ENCODE assay signal across 1 cellular context in the genomic region with DNA sequence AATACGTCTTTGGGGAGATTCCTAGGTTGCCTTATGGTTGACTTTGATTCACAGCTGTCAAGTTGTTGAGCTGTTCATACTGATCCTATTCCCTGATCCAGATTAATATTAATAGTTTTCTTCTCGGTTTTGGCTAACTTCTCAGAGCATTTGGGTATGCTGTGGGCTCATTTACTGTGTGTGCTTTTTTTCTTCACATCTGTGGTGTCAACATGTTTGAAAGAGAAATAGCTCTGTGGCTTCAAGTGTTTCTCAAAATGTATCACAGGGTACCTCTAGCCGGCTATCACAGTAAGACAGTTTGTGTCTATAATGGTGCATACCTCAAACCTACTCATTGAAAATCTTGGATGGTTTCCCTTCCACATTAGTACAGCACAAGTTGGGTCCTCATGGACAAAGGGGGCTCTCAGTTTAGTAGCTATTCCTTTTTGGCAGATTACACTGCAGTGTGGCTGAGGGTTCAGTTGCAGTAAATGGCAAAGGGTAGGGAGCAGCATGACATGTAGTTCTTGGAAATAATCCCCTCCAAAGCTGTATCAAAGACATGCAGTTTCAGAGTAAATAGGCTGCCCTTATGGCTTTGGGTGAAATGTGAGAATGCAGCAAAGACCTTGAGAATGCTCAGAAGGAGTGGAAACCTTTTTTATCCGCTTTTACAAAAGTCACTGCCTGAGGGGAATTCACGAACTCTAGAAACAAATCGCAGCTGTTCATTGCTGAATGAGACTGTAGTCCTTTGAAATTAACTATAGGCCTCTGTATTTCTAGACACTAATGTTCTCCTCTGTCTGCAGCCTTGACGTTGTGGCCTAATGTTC.
TF ChIP-seq lines count a peak whose summit lies in the region.

No MANE protein-coding gene starts in this region.

TF ChIP-seq in GM12878, 131 proteins besides CTCF, POLR2A, EP300 and RAD21 (continued from another document and continues in another):
- no peak for TF ChIP-seq SP1 (IDR thresholded peaks at IDR 0.05; ENCODE audit: low read depth, low read length)
- no peak for TF ChIP-seq RCOR1 (conservative IDR thresholded peaks at IDR 0.05; ENCODE audit: low read depth, low read length)
- no peak for TF ChIP-seq YBX1 (IDR thresholded peaks at IDR 0.05)
- TF ChIP-seq FOS (IDR thresholded peaks at IDR 0.05; ENCODE audit: borderline replicate concordance, extremely low read depth, insufficient read length) = no peak
- no peak for TF ChIP-seq MEF2A (IDR thresholded peaks at IDR 0.05; ENCODE audit: insufficient read depth, low read depth, low read length)
- 0 out of 2 replicates have a peak, but pooled peaks have one; percentile 38 for TF ChIP-seq SMAD5 (IDR thresholded peaks at IDR 0.05; ENCODE audit: low read depth)
- TF ChIP-seq, protein P1, sequence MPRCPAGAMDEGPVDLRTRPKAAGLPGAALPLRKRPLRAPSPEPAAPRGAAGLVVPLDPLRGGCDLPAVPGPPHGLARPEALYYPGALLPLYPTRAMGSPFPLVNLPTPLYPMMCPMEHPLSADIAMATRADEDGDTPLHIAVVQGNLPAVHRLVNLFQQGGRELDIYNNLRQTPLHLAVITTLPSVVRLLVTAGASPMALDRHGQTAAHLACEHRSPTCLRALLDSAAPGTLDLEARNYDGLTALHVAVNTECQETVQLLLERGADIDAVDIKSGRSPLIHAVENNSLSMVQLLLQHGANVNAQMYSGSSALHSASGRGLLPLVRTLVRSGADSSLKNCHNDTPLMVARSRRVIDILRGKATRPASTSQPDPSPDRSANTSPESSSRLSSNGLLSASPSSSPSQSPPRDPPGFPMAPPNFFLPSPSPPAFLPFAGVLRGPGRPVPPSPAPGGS (IDR thresholded peaks at IDR 0.05; ENCODE audit: borderline replicate concordance, insufficient read depth, low read depth, low read length, poor library complexity, severe bottlenecking) = no peak
- TF ChIP-seq, protein P2, sequence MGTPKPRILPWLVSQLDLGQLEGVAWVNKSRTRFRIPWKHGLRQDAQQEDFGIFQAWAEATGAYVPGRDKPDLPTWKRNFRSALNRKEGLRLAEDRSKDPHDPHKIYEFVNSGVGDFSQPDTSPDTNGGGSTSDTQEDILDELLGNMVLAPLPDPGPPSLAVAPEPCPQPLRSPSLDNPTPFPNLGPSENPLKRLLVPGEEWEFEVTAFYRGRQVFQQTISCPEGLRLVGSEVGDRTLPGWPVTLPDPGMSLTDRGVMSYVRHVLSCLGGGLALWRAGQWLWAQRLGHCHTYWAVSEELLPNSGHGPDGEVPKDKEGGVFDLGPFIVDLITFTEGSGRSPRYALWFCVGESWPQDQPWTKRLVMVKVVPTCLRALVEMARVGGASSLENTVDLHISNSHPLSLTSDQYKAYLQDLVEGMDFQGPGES (IDR thresholded peaks at IDR 0.05) = no peak
- TF ChIP-seq ZNF217 (IDR thresholded peaks at IDR 0.05) = no peak
- TF ChIP-seq KLF5 (IDR thresholded peaks at IDR 0.05; ENCODE audit: partially characterized antibody) = no peak
- TF ChIP-seq RUNX3 (IDR thresholded peaks at IDR 0.05; ENCODE audit: low read length) = peak; percentile 86
- TF ChIP-seq, protein P3, sequence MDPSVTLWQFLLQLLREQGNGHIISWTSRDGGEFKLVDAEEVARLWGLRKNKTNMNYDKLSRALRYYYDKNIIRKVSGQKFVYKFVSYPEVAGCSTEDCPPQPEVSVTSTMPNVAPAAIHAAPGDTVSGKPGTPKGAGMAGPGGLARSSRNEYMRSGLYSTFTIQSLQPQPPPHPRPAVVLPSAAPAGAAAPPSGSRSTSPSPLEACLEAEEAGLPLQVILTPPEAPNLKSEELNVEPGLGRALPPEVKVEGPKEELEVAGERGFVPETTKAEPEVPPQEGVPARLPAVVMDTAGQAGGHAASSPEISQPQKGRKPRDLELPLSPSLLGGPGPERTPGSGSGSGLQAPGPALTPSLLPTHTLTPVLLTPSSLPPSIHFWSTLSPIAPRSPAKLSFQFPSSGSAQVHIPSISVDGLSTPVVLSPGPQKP (IDR thresholded peaks at IDR 0.05; ENCODE audit: low read depth, low read length) = no peak
- peak; percentile 57; the same call in 1 of the 2 replicates for TF ChIP-seq JUNB (IDR thresholded peaks at IDR 0.05)
- TF ChIP-seq, protein P4, sequence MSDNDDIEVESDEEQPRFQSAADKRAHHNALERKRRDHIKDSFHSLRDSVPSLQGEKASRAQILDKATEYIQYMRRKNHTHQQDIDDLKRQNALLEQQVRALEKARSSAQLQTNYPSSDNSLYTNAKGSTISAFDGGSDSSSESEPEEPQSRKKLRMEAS (IDR thresholded peaks at IDR 0.05; ENCODE audit: low read depth, low read length) = no peak
- no peak for TF ChIP-seq POU2F2 (IDR thresholded peaks at IDR 0.05; ENCODE audit: borderline replicate concordance, low read depth, low read length)
- TF ChIP-seq MYB (IDR thresholded peaks at IDR 0.05; ENCODE audit: borderline replicate concordance, low read depth, low read length) = no peak
- TF ChIP-seq CEBPB (IDR thresholded peaks at IDR 0.05; ENCODE audit: borderline replicate concordance in 1 of 2, low read depth in 2 of 2, low read length in 2 of 2) = no peak; a peak in 1 of 4 replicates
- no peak for TF ChIP-seq CBFB (IDR thresholded peaks at IDR 0.05; ENCODE audit: low read depth)
- no peak for TF ChIP-seq ZZZ3 (IDR thresholded peaks at IDR 0.05; ENCODE audit: control insufficient read depth, insufficient read length, low read depth)
- TF ChIP-seq POLR2AphosphoS5 (IDR thresholded peaks at IDR 0.05; ENCODE audit: low read length) = no peak
- TF ChIP-seq PAX5 (IDR thresholded peaks at IDR 0.05; ENCODE audit: borderline replicate concordance, low read depth, low read length) = no peak
- TF ChIP-seq RELA (IDR thresholded peaks at IDR 0.05; ENCODE audit: borderline replicate concordance, partially characterized antibody) = peak; percentile 20
- no peak for TF ChIP-seq TAF1 (IDR thresholded peaks at IDR 0.05; ENCODE audit: borderline replicate concordance, low read depth, low read length)
- TF ChIP-seq SMAD1 (IDR thresholded peaks at IDR 0.05; ENCODE audit: low read depth, partially characterized antibody) = no peak
- peak; percentile 88 for TF ChIP-seq ZNF24 (IDR thresholded peaks at IDR 0.05)
- TF ChIP-seq CHD4 (IDR thresholded peaks at IDR 0.05) = peak; percentile 57; the same call in 1 of the 2 replicates
- TF ChIP-seq TARDBP (IDR thresholded peaks at IDR 0.05; ENCODE audit: borderline replicate concordance) = no peak
- TF ChIP-seq ETV6 (conservative IDR thresholded peaks at IDR 0.05 in 1 of 2, IDR thresholded peaks at IDR 0.05 in 1 of 2; ENCODE audit: borderline replicate concordance in 1 of 2, low read depth in 1 of 2) = peak in 1 of 2 experiments; percentile 67; a peak in 1 of 4 replicates
- no peak for TF ChIP-seq ZSCAN29 (IDR thresholded peaks at IDR 0.05)
- no peak; the same call in none of the 2 replicates for TF ChIP-seq FOXM1 (IDR thresholded peaks at IDR 0.05; ENCODE audit: low read depth, low read length)
- TF ChIP-seq SREBF1 (IDR thresholded peaks at IDR 0.05; ENCODE audit: low read length) = no peak
- TF ChIP-seq, protein P5, sequence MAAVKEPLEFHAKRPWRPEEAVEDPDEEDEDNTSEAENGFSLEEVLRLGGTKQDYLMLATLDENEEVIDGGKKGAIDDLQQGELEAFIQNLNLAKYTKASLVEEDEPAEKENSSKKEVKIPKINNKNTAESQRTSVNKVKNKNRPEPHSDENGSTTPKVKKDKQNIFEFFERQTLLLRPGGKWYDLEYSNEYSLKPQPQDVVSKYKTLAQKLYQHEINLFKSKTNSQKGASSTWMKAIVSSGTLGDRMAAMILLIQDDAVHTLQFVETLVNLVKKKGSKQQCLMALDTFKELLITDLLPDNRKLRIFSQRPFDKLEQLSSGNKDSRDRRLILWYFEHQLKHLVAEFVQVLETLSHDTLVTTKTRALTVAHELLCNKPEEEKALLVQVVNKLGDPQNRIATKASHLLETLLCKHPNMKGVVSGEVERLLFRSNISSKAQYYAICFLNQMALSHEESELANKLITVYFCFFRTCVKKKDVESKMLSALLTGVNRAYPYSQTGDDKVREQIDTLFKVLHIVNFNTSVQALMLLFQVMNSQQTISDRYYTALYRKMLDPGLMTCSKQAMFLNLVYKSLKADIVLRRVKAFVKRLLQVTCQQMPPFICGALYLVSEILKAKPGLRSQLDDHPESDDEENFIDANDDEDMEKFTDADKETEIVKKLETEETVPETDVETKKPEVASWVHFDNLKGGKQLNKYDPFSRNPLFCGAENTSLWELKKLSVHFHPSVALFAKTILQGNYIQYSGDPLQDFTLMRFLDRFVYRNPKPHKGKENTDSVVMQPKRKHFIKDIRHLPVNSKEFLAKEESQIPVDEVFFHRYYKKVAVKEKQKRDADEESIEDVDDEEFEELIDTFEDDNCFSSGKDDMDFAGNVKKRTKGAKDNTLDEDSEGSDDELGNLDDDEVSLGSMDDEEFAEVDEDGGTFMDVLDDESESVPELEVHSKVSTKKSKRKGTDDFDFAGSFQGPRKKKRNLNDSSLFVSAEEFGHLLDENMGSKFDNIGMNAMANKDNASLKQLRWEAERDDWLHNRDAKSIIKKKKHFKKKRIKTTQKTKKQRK (IDR thresholded peaks at IDR 0.05; ENCODE audit: low read depth, low read length) = no peak
- TF ChIP-seq, protein P6, sequence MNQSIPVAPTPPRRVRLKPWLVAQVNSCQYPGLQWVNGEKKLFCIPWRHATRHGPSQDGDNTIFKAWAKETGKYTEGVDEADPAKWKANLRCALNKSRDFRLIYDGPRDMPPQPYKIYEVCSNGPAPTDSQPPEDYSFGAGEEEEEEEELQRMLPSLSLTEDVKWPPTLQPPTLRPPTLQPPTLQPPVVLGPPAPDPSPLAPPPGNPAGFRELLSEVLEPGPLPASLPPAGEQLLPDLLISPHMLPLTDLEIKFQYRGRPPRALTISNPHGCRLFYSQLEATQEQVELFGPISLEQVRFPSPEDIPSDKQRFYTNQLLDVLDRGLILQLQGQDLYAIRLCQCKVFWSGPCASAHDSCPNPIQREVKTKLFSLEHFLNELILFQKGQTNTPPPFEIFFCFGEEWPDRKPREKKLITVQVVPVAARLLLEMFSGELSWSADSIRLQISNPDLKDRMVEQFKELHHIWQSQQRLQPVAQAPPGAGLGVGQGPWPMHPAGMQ (IDR thresholded peaks at IDR 0.05; ENCODE audit: borderline replicate concordance) = no peak
- TF ChIP-seq, protein P7, sequence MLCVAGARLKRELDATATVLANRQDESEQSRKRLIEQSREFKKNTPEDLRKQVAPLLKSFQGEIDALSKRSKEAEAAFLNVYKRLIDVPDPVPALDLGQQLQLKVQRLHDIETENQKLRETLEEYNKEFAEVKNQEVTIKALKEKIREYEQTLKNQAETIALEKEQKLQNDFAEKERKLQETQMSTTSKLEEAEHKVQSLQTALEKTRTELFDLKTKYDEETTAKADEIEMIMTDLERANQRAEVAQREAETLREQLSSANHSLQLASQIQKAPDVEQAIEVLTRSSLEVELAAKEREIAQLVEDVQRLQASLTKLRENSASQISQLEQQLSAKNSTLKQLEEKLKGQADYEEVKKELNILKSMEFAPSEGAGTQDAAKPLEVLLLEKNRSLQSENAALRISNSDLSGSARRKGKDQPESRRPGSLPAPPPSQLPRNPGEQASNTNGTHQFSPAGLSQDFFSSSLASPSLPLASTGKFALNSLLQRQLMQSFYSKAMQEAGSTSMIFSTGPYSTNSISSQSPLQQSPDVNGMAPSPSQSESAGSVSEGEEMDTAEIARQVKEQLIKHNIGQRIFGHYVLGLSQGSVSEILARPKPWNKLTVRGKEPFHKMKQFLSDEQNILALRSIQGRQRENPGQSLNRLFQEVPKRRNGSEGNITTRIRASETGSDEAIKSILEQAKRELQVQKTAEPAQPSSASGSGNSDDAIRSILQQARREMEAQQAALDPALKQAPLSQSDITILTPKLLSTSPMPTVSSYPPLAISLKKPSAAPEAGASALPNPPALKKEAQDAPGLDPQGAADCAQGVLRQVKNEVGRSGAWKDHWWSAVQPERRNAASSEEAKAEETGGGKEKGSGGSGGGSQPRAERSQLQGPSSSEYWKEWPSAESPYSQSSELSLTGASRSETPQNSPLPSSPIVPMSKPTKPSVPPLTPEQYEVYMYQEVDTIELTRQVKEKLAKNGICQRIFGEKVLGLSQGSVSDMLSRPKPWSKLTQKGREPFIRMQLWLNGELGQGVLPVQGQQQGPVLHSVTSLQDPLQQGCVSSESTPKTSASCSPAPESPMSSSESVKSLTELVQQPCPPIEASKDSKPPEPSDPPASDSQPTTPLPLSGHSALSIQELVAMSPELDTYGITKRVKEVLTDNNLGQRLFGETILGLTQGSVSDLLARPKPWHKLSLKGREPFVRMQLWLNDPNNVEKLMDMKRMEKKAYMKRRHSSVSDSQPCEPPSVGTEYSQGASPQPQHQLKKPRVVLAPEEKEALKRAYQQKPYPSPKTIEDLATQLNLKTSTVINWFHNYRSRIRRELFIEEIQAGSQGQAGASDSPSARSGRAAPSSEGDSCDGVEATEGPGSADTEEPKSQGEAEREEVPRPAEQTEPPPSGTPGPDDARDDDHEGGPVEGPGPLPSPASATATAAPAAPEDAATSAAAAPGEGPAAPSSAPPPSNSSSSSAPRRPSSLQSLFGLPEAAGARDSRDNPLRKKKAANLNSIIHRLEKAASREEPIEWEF (IDR thresholded peaks at IDR 0.05; ENCODE audit: insufficient replicate concordance, low read depth, low read length) = peak; percentile 10
- TF ChIP-seq PML (IDR thresholded peaks at IDR 0.05; ENCODE audit: low read length) = peak; percentile 31
- no peak for TF ChIP-seq SUPT20H (IDR thresholded peaks at IDR 0.05; ENCODE audit: borderline replicate concordance, control insufficient read depth, low read depth, low read length)
- TF ChIP-seq SRF (IDR thresholded peaks at IDR 0.05; ENCODE audit: low read depth in 2 of 2, low read length in 2 of 2) = no peak
- no peak for TF ChIP-seq SREBF2 (IDR thresholded peaks at IDR 0.05; ENCODE audit: low read length)
- TF ChIP-seq, protein P8, sequence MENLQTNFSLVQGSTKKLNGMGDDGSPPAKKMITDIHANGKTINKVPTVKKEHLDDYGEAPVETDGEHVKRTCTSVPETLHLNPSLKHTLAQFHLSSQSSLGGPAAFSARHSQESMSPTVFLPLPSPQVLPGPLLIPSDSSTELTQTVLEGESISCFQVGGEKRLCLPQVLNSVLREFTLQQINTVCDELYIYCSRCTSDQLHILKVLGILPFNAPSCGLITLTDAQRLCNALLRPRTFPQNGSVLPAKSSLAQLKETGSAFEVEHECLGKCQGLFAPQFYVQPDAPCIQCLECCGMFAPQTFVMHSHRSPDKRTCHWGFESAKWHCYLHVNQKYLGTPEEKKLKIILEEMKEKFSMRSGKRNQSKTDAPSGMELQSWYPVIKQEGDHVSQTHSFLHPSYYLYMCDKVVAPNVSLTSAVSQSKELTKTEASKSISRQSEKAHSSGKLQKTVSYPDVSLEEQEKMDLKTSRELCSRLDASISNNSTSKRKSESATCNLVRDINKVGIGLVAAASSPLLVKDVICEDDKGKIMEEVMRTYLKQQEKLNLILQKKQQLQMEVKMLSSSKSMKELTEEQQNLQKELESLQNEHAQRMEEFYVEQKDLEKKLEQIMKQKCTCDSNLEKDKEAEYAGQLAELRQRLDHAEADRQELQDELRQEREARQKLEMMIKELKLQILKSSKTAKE (IDR thresholded peaks at IDR 0.05; ENCODE audit: low read depth, poor library complexity, severe bottlenecking) = no peak
- peak; percentile 54 for TF ChIP-seq IKZF1 (conservative IDR thresholded peaks at IDR 0.05)
- TF ChIP-seq, protein P9, sequence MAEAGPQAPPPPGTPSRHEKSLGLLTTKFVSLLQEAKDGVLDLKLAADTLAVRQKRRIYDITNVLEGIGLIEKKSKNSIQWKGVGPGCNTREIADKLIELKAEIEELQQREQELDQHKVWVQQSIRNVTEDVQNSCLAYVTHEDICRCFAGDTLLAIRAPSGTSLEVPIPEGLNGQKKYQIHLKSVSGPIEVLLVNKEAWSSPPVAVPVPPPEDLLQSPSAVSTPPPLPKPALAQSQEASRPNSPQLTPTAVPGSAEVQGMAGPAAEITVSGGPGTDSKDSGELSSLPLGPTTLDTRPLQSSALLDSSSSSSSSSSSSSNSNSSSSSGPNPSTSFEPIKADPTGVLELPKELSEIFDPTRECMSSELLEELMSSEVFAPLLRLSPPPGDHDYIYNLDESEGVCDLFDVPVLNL (IDR thresholded peaks at IDR 0.05; ENCODE audit: low read depth, low read length) = no peak
- peak; percentile 64 for TF ChIP-seq TCF12 (IDR thresholded peaks at IDR 0.05; ENCODE audit: low read depth, low read length)
- TF ChIP-seq RAD51 (IDR thresholded peaks at IDR 0.05) = no peak
